8 cellular contexts compared by ENCODE assay signal in genomic region chr11:124069429-124070401, GRCh38. TPM values are rescaled to one million over a fixed set of nuclear protein-coding genes. Genes with fewer than 3 reads are reported as not detected.
A peak's percentile ranks its signal among the peaks of the same experiment; 100 is the strongest.
DNase-seq lines count a peak whose midpoint lies in the region; ATAC-seq and TF ChIP-seq lines count a peak whose summit lies in the region.

No MANE protein-coding gene starts in this region.

- no peaks in the 10 kb centered on the region for H3K27me3 ChIP-seq in ascending aorta

- H3K4me3 ChIP-seq in WI38 (ENCODE audit: low read depth, low read length) (peak overlapping the region; percentile 55), epithelial cell of proximal tubule (ENCODE audit: low read depth, low read length) (peak overlapping the region; percentile 35), ascending aorta (no peak overlapping the region)

- peak; percentile 12 for DNase-seq in A172 (ENCODE audit: low spot score)
- DNase-seq in NCI-H1092 treated with DMSO at 0.1 percent for 48 hours (lab: John Stamatoyannopoulos, UW): peak; percentile 72
- DNase-seq in epithelial cell of proximal tubule (ENCODE audit: low read depth): no peak
- peak in 7 of 10 donors; percentile 15 to 68 (median 33) for DNase-seq in naive thymus-derived CD8-positive, alpha-beta T cell
- DNase-seq in ascending aorta (ENCODE audit: low spot score in 2 of 2): no peak

- H3K27ac Mint-ChIP-seq in naive thymus-derived CD8-positive, alpha-beta T cell: no peak overlapping the region

- H3K27me3 Mint-ChIP-seq in naive thymus-derived CD8-positive, alpha-beta T cell: peaks cover 31 to 70% (median 49%) of the 10 kb centered on the region in 5 donors

- peak; percentile 89 for ATAC-seq in HG02642 (IDR thresholded peaks at IDR 0.05; ENCODE audit: poor library complexity, unreplicated experiment)
- ATAC-seq in naive thymus-derived CD8-positive, alpha-beta T cell: peak; percentile 88 to 90

- H3K36me3 ChIP-seq in ascending aorta: no peaks in the 10 kb centered on the region

- POLR2A ChIA-PET in naive thymus-derived CD8-positive, alpha-beta T cell (lab: Charles Lee): no interaction called here

- peaks cover 5% of the 10 kb centered on the region in 2 donors for H3K4me1 ChIP-seq in ascending aorta

- intact Hi-C loops in ascending aorta (cut with DNase I): loop anchor here (2.0 to 10.0 kb wide), 2 partner anchors 259 to 515 kb away; no protein-coding TSS in a partner anchor

- peak overlapping the region in 4 of 10 donors; percentile 12 to 58 (median 50) for H3K4me3 Mint-ChIP-seq in naive thymus-derived CD8-positive, alpha-beta T cell

- H3K27ac ChIP-seq in ascending aorta: no peak overlapping the region

- no peaks in the 10 kb centered on the region for H3K9me3 Mint-ChIP-seq in naive thymus-derived CD8-positive, alpha-beta T cell

- no peaks in the 10 kb centered on the region for H3K36me3 Mint-ChIP-seq in naive thymus-derived CD8-positive, alpha-beta T cell

- TF ChIP-seq CTCF in GM12872 (IDR thresholded peaks at IDR 0.05; ENCODE audit: insufficient read depth, low read depth, low read length) (peak; percentile 70), WI38 (IDR thresholded peaks at IDR 0.05; ENCODE audit: low read depth, low read length) (peak; percentile 94), epithelial cell of proximal tubule (conservative IDR thresholded peaks at IDR 0.05; ENCODE audit: low read depth, low read length) (peak; percentile 77), ascending aorta (IDR thresholded peaks at IDR 0.05) (peak in 1 of 3 experiments; percentile 48)

- peaks cover 2 to 14% (median 9%) of the 10 kb centered on the region in 4 donors for H3K4me1 Mint-ChIP-seq in naive thymus-derived CD8-positive, alpha-beta T cell

- no peaks in the 10 kb centered on the region for H3K9me3 ChIP-seq in ascending aorta

RNA-seq across cellular contexts. Expression of gene OR10G7, which starts 28.6 kb away (rescaled TPM):
- total RNA-seq in A172 (2014; rRNA removed; shearing (Covaris generic)): not detected in 2 replicates
- total RNA-seq in epithelial cell of proximal tubule: not detected in 2 replicates
- not detected for total RNA-seq in naive thymus-derived CD8-positive, alpha-beta T cell
- polyA plus RNA-seq in naive thymus-derived CD8-positive, alpha-beta T cell: not detected
- total RNA-seq in ascending aorta: not detected

RNA-seq across cellular contexts. Expression of gene OR10G8, which starts 43.1 kb away (rescaled TPM):
- not detected in 2 replicates for total RNA-seq in A172 (2014; rRNA removed; shearing (Covaris generic))
- total RNA-seq in epithelial cell of proximal tubule: not detected in 2 replicates
- not detected for total RNA-seq in naive thymus-derived CD8-positive, alpha-beta T cell
- polyA plus RNA-seq in naive thymus-derived CD8-positive, alpha-beta T cell: not detected
- not detected for total RNA-seq in ascending aorta

RNA-seq across cellular contexts. Expression of gene VWA5A, which starts 45.5 kb away (rescaled TPM):
- total RNA-seq in A172 (2014; rRNA removed; shearing (Covaris generic)): 1.1 and 2.1 TPM in 2 replicates
- total RNA-seq in epithelial cell of proximal tubule (12.1 and 13.1 TPM in 2 replicates), ascending aorta (7.6 TPM)
- 1 to 10 TPM; 7.9 to 8.9 TPM for total RNA-seq in naive thymus-derived CD8-positive, alpha-beta T cell
- 10 to 100 TPM in 1 of 3 donors, 1 to 10 TPM in 2; 5.8 to 10.8 (median 9.1) TPM for polyA plus RNA-seq in naive thymus-derived CD8-positive, alpha-beta T cell

RNA-seq across cellular contexts. Expression of gene OR10G9, which starts 46.9 kb away (rescaled TPM):
- total RNA-seq in A172 (2014; rRNA removed; shearing (Covaris generic)): not detected in 2 replicates
- total RNA-seq in epithelial cell of proximal tubule (not detected in 2 replicates), ascending aorta (not detected)
- total RNA-seq in naive thymus-derived CD8-positive, alpha-beta T cell: not detected
- polyA plus RNA-seq in naive thymus-derived CD8-positive, alpha-beta T cell: not detected

RNA-seq across cellular contexts. Expression of gene OR10G4, which starts 56.9 kb away (rescaled TPM):
- total RNA-seq in A172 (2014; rRNA removed; shearing (Covaris generic)): not detected in 2 replicates
- not detected in 2 replicates for total RNA-seq in epithelial cell of proximal tubule
- not detected for total RNA-seq in naive thymus-derived CD8-positive, alpha-beta T cell
- not detected for polyA plus RNA-seq in naive thymus-derived CD8-positive, alpha-beta T cell
- not detected for total RNA-seq in ascending aorta

Comparison
In these comparisons a context has a peak if more than half of its experiments do, and no peak if none do; other contexts are left out.
1. DNase-seq: peak in A172 (single experiment), NCI-H1092 treated with DMSO at 0.1 percent for 48 hours (single experiment) and naive thymus-derived CD8-positive, alpha-beta T cell (7 of 10); none in epithelial cell of proximal tubule (single experiment) and ascending aorta (0 of 2).
2. H3K4me3 ChIP-seq: peak in WI38 (single experiment) and epithelial cell of proximal tubule (single experiment); none in ascending aorta (0 of 2).